ENCODE assay signal across 5 cellular contexts in genomic region chr1:225969751-225970150, GRCh38. TPM values are rescaled to one million over a fixed set of nuclear protein-coding genes. Genes with fewer than 3 reads are reported as not detected.
"Had no signal": no experiment of that assay in that cellular context is flagged by ENCODE, and none has a peak within 500 bp of the region (broad histone marks: within the 10 kb centered on the region; RNA-seq: fewer than 3 reads in every experiment).

No MANE protein-coding gene starts in this region.

RNA-seq across cellular contexts. Expression of gene LEFTY2, which starts 28.7 kb away (rescaled TPM):
- total RNA-seq: naive thymus-derived CD8-positive, alpha-beta T cell; natural killer cell treated with Interleukin-12 subunit alpha and Interleukin-12 subunit beta and Interleukin-15 and Interleukin-18, amount 100 ng/mL, for 72 hours; neural crest cell; osteoblast; tibial nerve had no signal
